ENCODE assay signal across 1 cellular context in the genomic region with DNA sequence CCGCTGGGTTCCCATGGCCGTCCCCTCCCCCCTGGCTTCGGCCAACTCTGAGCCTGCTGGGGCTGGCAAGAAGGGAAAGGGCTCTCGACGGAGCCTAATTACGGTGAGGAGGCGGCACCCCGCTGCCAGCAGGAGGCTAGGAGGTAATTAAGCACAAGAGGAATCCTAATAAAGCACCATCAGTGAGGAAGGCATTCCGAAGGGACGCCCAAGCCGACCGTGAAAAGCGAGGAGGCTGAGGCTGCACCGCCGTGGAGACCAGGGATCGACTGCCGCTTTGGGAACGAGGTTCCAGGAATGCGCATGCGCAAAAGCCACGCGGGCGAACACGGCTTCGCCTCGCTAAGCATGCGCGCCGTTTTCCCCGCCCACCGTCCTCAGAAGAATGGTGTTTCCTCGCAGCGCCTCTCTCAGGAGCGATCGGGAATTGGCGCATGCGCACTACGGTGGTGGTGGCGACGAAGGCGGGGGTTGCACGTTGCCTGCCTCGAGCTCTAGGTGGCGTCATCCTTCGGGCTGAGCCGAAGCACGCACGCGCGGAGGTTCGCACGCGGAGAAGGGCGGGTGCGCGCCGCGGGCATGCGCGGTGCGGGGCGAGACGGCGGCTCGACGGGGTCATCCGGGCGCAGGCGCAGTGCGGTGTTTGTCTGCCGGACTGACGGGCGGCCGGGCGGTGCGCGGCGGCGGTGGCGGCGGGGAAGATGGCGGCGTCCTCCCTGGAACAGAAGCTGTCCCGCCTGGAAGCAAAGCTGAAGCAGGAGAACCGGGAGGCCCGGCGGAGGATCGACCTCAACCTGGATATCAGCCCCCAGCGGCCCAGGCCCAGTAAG.
TF ChIP-seq lines count a peak whose summit lies in the region.

MAP2K7 (plus strand) TSS at position 634 of the 830 bp plus-strand sequence; CDS start at position 702, 68 bp downstream.

TF ChIP-seq in HepG2, 621 proteins besides CTCF, POLR2A, EP300 and RAD21 (continued from another document and continues in another):
- no peak for TF ChIP-seq ZHX2 (IDR thresholded peaks at IDR 0.05; ENCODE audit: low read depth)
- no peak for TF ChIP-seq ZHX2 (CRISPR knock-in tag; IDR thresholded peaks at IDR 0.05; ENCODE audit: borderline replicate concordance)
- TF ChIP-seq, protein P1, sequence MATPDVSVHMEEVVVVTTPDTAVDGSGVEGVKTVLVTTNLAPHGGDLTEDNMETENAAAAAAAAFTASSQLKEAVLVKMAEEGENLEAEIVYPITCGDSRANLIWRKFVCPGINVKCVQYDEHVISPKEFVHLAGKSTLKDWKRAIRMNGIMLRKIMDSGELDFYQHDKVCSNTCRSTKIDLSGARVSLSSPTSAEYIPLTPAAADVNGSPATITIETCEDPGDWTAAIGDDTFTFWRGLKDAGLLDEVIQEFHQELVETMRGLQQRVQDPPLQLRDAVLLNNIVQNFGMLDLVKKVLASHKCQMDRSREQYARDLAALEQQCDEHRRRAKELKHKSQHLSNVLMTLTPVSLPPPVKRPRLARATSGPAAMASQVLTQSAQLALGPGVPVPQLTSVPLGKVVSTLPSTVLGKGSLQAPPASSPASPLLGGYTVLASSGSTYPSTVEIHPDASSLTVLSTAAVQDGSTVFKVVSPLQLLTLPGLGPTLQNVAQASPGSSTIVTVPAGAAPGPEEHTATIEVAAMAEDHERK (CRISPR knock-in tag; IDR thresholded peaks at IDR 0.05; ENCODE audit: low read depth): peak; percentile 31; the same call in 1 of the 2 replicates
- TF ChIP-seq TRIM24 (CRISPR knock-in tag; IDR thresholded peaks at IDR 0.05): no peak
- TF ChIP-seq ZNF746 (CRISPR knock-in tag; IDR thresholded peaks at IDR 0.05): 0 out of 2 replicates have a peak, but pooled peaks have one; percentile 36
- 0 out of 2 replicates have a peak, but pooled peaks have one; percentile 9 for TF ChIP-seq ETV5 (CRISPR knock-in tag; IDR thresholded peaks at IDR 0.05; ENCODE audit: borderline replicate concordance)
- no peak; the same call in 1 of the 2 replicates for TF ChIP-seq CENPBD1 (CRISPR knock-in tag; IDR thresholded peaks at IDR 0.05; ENCODE audit: borderline replicate concordance, low read depth)
- no peak for TF ChIP-seq NBN (conservative IDR thresholded peaks at IDR 0.05)
- TF ChIP-seq SMYD3 (CRISPR knock-in tag; IDR thresholded peaks at IDR 0.05): no peak; the same call in 1 of the 2 replicates
- TF ChIP-seq ZNF709 (CRISPR knock-in tag; IDR thresholded peaks at IDR 0.05): no peak; the same call in 1 of the 2 replicates
- peak; percentile 85 for TF ChIP-seq ZNF792 (CRISPR knock-in tag; IDR thresholded peaks at IDR 0.05)
- TF ChIP-seq ERF (CRISPR knock-in tag; IDR thresholded peaks at IDR 0.05): peak; percentile 98
- peak; percentile 59; the same call in 1 of the 2 replicates for TF ChIP-seq CBFB (CRISPR knock-in tag; IDR thresholded peaks at IDR 0.05)
- no peak for TF ChIP-seq ZNF737 (CRISPR knock-in tag; IDR thresholded peaks at IDR 0.05; ENCODE audit: borderline replicate concordance)
- TF ChIP-seq NFYC (CRISPR knock-in tag; IDR thresholded peaks at IDR 0.05): peak; percentile 14; the same call in 1 of the 2 replicates
- peak; percentile 77 for TF ChIP-seq ZNF451 (CRISPR knock-in tag; IDR thresholded peaks at IDR 0.05)
- TF ChIP-seq KDM5B (CRISPR knock-in tag; IDR thresholded peaks at IDR 0.05; ENCODE audit: borderline replicate concordance): peak; percentile 84; the same call in 1 of the 2 replicates
- TF ChIP-seq, protein P2, sequence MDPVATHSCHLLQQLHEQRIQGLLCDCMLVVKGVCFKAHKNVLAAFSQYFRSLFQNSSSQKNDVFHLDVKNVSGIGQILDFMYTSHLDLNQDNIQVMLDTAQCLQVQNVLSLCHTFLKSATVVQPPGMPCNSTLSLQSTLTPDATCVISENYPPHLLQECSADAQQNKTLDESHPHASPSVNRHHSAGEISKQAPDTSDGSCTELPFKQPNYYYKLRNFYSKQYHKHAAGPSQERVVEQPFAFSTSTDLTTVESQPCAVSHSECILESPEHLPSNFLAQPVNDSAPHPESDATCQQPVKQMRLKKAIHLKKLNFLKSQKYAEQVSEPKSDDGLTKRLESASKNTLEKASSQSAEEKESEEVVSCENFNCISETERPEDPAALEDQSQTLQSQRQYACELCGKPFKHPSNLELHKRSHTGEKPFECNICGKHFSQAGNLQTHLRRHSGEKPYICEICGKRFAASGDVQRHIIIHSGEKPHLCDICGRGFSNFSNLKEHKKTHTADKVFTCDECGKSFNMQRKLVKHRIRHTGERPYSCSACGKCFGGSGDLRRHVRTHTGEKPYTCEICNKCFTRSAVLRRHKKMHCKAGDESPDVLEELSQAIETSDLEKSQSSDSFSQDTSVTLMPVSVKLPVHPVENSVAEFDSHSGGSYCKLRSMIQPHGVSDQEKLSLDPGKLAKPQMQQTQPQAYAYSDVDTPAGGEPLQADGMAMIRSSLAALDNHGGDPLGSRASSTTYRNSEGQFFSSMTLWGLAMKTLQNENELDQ (CRISPR knock-in tag; IDR thresholded peaks at IDR 0.05; ENCODE audit: borderline replicate concordance): no peak
- peak; percentile 53; the same call in 1 of the 2 replicates for TF ChIP-seq ZNF724P (CRISPR knock-in tag; IDR thresholded peaks at IDR 0.05; ENCODE audit: borderline replicate concordance)
- TF ChIP-seq ZNF614 (CRISPR knock-in tag; IDR thresholded peaks at IDR 0.05; ENCODE audit: borderline replicate concordance): peak; percentile 95
- TF ChIP-seq ZNF292 (CRISPR knock-in tag; IDR thresholded peaks at IDR 0.05; ENCODE audit: borderline replicate concordance, low read depth): no peak
- no peak for TF ChIP-seq RARG (CRISPR knock-in tag; IDR thresholded peaks at IDR 0.05; ENCODE audit: low read depth)
- TF ChIP-seq BRD4 (CRISPR knock-in tag; IDR thresholded peaks at IDR 0.05): peak; percentile 57
- peak; percentile 63; the same call in 1 of the 2 replicates for TF ChIP-seq FOXO1 (CRISPR knock-in tag; IDR thresholded peaks at IDR 0.05)
- TF ChIP-seq ZNF143 (CRISPR knock-in tag; IDR thresholded peaks at IDR 0.05): no peak
- TF ChIP-seq ZNF777 (CRISPR knock-in tag; IDR thresholded peaks at IDR 0.05): peak; percentile 76
- peak; percentile 78 for TF ChIP-seq ZFP91 (CRISPR knock-in tag; IDR thresholded peaks at IDR 0.05; ENCODE audit: borderline replicate concordance)
- no peak for TF ChIP-seq HMG20A (CRISPR knock-in tag; IDR thresholded peaks at IDR 0.05; ENCODE audit: borderline replicate concordance)
- TF ChIP-seq ZFP62 (CRISPR knock-in tag; IDR thresholded peaks at IDR 0.05): no peak
- peak; percentile 89 for TF ChIP-seq MEF2D (CRISPR knock-in tag; IDR thresholded peaks at IDR 0.05)
- TF ChIP-seq CREB3 (CRISPR knock-in tag; IDR thresholded peaks at IDR 0.05): 0 out of 2 replicates have a peak, but pooled peaks have one; percentile 84
- no peak for TF ChIP-seq KDM1A (CRISPR knock-in tag; IDR thresholded peaks at IDR 0.05)
- TF ChIP-seq CBX5 (CRISPR knock-in tag; IDR thresholded peaks at IDR 0.05; ENCODE audit: borderline replicate concordance): peak; percentile 87; the same call in 1 of the 2 replicates
- TF ChIP-seq, protein P3, sequence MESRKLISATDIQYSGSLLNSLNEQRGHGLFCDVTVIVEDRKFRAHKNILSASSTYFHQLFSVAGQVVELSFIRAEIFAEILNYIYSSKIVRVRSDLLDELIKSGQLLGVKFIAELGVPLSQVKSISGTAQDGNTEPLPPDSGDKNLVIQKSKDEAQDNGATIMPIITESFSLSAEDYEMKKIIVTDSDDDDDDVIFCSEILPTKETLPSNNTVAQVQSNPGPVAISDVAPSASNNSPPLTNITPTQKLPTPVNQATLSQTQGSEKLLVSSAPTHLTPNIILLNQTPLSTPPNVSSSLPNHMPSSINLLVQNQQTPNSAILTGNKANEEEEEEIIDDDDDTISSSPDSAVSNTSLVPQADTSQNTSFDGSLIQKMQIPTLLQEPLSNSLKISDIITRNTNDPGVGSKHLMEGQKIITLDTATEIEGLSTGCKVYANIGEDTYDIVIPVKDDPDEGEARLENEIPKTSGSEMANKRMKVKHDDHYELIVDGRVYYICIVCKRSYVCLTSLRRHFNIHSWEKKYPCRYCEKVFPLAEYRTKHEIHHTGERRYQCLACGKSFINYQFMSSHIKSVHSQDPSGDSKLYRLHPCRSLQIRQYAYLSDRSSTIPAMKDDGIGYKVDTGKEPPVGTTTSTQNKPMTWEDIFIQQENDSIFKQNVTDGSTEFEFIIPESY (CRISPR knock-in tag; IDR thresholded peaks at IDR 0.05): no peak
- no peak for TF ChIP-seq SIX1 (CRISPR knock-in tag; IDR thresholded peaks at IDR 0.05; ENCODE audit: borderline replicate concordance)
- TF ChIP-seq, protein P4, sequence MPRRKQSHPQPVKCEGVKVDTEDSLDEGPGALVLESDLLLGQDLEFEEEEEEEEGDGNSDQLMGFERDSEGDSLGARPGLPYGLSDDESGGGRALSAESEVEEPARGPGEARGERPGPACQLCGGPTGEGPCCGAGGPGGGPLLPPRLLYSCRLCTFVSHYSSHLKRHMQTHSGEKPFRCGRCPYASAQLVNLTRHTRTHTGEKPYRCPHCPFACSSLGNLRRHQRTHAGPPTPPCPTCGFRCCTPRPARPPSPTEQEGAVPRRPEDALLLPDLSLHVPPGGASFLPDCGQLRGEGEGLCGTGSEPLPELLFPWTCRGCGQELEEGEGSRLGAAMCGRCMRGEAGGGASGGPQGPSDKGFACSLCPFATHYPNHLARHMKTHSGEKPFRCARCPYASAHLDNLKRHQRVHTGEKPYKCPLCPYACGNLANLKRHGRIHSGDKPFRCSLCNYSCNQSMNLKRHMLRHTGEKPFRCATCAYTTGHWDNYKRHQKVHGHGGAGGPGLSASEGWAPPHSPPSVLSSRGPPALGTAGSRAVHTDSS (CRISPR knock-in tag; conservative IDR thresholded peaks at IDR 0.05): no peak
- TF ChIP-seq SKIL (CRISPR knock-in tag; IDR thresholded peaks at IDR 0.05; ENCODE audit: borderline replicate concordance): no peak; the same call in 1 of the 2 replicates
